Comparison of ENCODE assay signal across 10 cellular contexts in the genomic region with DNA sequence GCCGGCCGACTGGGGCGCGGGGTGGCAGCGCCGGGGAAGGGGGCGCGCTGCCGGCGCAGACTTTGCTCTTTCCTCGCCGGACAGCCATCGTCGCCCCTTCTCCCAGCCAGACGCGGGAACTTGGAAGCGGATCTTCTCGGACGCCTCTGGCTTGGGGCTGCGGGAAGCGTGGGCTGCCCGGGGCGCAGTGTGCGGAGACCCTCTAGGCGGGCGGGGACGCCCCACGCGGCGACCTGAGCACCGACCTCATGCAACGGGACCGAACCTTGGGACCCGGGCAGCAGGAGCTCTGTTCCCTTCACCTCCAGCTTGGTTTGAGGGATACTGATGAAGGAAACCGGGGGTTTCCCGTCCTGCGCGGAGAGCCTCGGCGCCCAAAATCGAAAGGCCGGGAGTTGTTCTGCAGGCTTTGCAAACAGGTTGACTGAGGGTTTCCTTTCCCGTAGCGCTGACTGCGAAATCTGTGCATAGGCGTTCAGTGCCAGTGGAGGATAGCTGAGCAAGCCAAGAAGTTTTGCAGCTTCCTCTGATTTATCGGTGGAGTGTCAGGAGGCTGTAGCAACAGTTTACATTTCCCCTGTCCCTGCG. TPM values are rescaled to one million over a fixed set of nuclear protein-coding genes. Genes with fewer than 3 reads are reported as not detected.
DNase-seq lines count a peak whose midpoint lies in the region; FAIRE-seq and TF ChIP-seq lines count a peak whose summit lies in the region.
"Had no signal": no experiment of that assay in that cellular context is flagged by ENCODE, and none has a peak within 500 bp of the region (broad histone marks: within the 10 kb centered on the region; RNA-seq: fewer than 3 reads in every experiment).

No MANE protein-coding gene starts in this region.

- dilution Hi-C loops in keratinocyte (cut with MboI; ENCODE audit: extremely low pct_ligation_motif_present, low sequenced_read_pairs), result no loop called here

- H3K9ac ChIP-seq in keratinocyte (ENCODE audit: control insufficient read depth, extremely low read depth, insufficient read depth, low read length), result no peak overlapping the region

- peaks cover 6% of the 10 kb centered on the region for H3K4me1 ChIP-seq in keratinocyte (ENCODE audit: control insufficient read depth, extremely low read depth, insufficient read depth, low read length)
- H3K4me1 ChIP-seq in suprapubic skin, result peaks cover 20% of the 10 kb centered on the region
- no peaks in the 10 kb centered on the region for H3K4me1 ChIP-seq in BE2C

- no peaks in the 10 kb centered on the region for H3K79me2 ChIP-seq in keratinocyte (ENCODE audit: control insufficient read depth, insufficient read depth, low read length)

- H3K9me3 ChIP-seq in keratinocyte (ENCODE audit: control insufficient read depth, low read depth, low read length) (no peaks in the 10 kb centered on the region), suprapubic skin (no peaks in the 10 kb centered on the region), BE2C (no peaks in the 10 kb centered on the region)

- TF ChIP-seq CTCF in keratinocyte (optimal IDR thresholded peaks at IDR 0.05 in 1 of 3, IDR thresholded peaks at IDR 0.05 in 1 of 3, conservative IDR thresholded peaks at IDR 0.05 in 1 of 3; ENCODE audit: extremely low read depth in 1 of 3, insufficient read depth in 2 of 3, low read length in 3 of 3), result no peak
- TF ChIP-seq CTCF in suprapubic skin (IDR thresholded peaks at IDR 0.05), result no peak
- no peak for TF ChIP-seq CTCF in BE2C (IDR thresholded peaks at IDR 0.05; ENCODE audit: low read depth, low read length)

- DNase-seq in NCI-H82 (lab: John Stamatoyannopoulos, UW) (peak; percentile 69), NCI-H82 treated with DMSO at 0.1 percent for 48 hours (lab: John Stamatoyannopoulos, UW; ENCODE audit: unreplicated experiment) (no peak), astrocyte of the hippocampus (ENCODE audit: low read depth, low spot score) (peak; percentile 26), keratinocyte (ENCODE audit: low read depth, low spot score) (no peak), suprapubic skin (ENCODE audit: low spot score in 2 of 2) (no peak), NCI-H2107 (lab: John Stamatoyannopoulos, UW) (no peak), GF-D8 (lab: John Stamatoyannopoulos, UW) (no peak), BE2C (no peak)
- DNase-seq: cerebellar nuclear complex had no signal

- peak overlapping the region; percentile 53 for H3K4me2 ChIP-seq in keratinocyte (ENCODE audit: control insufficient read depth, extremely low read depth, insufficient read depth, low read depth, low read length)

- H4K20me1 ChIP-seq in keratinocyte (ENCODE audit: control insufficient read depth, extremely low read depth, insufficient read depth, low read length), result no peaks in the 10 kb centered on the region

- H2AFZ ChIP-seq in keratinocyte (ENCODE audit: control insufficient read depth, low read length), result no peak overlapping the region

- no peak overlapping the region for H3K27ac ChIP-seq in keratinocyte (ENCODE audit: control insufficient read depth, insufficient read depth, low read length)
- no peak overlapping the region for H3K27ac ChIP-seq in suprapubic skin

- H3K4me3 ChIP-seq in keratinocyte (ENCODE audit: control insufficient read depth in 2 of 3, extremely low read depth in 1 of 3, insufficient read depth in 2 of 3, low read depth in 1 of 3, low read length in 3 of 3), result peak overlapping the region in 2 of 3 experiments; percentile 15 to 33
- peak overlapping the region; percentile 44 for H3K4me3 ChIP-seq in suprapubic skin
- H3K4me3 ChIP-seq in BE2C (ENCODE audit: low read depth, low read length), result no peak overlapping the region

- WGBS in suprapubic skin, result 0% methylated on average over 5 of the region's 48 CpGs

- TF ChIP-seq POLR2A in suprapubic skin (IDR thresholded peaks at IDR 0.05), result no peak

- no peak for TF ChIP-seq EP300 in suprapubic skin (IDR thresholded peaks at IDR 0.05)

- no peaks in the 10 kb centered on the region for H3K9me1 ChIP-seq in keratinocyte (ENCODE audit: control insufficient read depth, extremely low read depth, insufficient read depth, low read length)

- FAIRE-seq in keratinocyte (lab: Jason Lieb, UNC), result no peak

- H3K27me3 ChIP-seq in keratinocyte (ENCODE audit: control insufficient read depth, extremely low read depth, insufficient read depth, low read length), result peaks cover 35% of the 10 kb centered on the region
- H3K27me3 ChIP-seq in suprapubic skin, result peaks cover 45% of the 10 kb centered on the region
- H3K27me3 ChIP-seq in BE2C, result peaks cover 16% of the 10 kb centered on the region

- H3K36me3 ChIP-seq in keratinocyte (ENCODE audit: control insufficient read depth in 2 of 2, extremely low read depth in 1 of 2, insufficient read depth in 2 of 2, low read length in 2 of 2), result no peaks in the 10 kb centered on the region
- no peaks in the 10 kb centered on the region for H3K36me3 ChIP-seq in suprapubic skin
- H3K36me3 ChIP-seq in BE2C, result no peaks in the 10 kb centered on the region

RNA-seq across cellular contexts. Expression of gene THSD7B, which starts 0.5 kb away (rescaled TPM):
- polyA plus RNA-seq in keratinocyte, result 0.03 to 0.05 TPM (median 0.04 TPM) in 3 replicates
- not detected for polyA plus RNA-seq in keratinocyte (2011; ENCODE audit: low read depth)
- 0.03 and 0.05 TPM in 2 replicates for polyA plus RNA-seq in keratinocyte (2011; cell fraction: cytosol; rRNA removed)
- polyA plus RNA-seq in keratinocyte (2011; cell fraction: nucleus; rRNA removed), result 0.08 and 0.10 TPM in 2 replicates
- 0.02 and 0.03 TPM in 2 replicates for polyA plus RNA-seq in keratinocyte (2012; ENCODE audit: low replicate concordance)
- 0.03 to 0.13 TPM (median 0.07 TPM) in 3 replicates for polyA minus RNA-seq in keratinocyte
- polyA minus RNA-seq in keratinocyte (2011; cell fraction: cytosol; rRNA and poly(A)+ RNA removed), result not detected
- polyA minus RNA-seq in keratinocyte (2011; cell fraction: nucleus; rRNA and poly(A)+ RNA removed), result 0.21 and 0.39 TPM in 2 replicates
- total RNA-seq in suprapubic skin, result 1 to 10 TPM in 1 of 4 donors, under 1 TPM in 2, not detected in 1; 0.18 to 1.1 (median 0.34) TPM
- 0.74 TPM for polyA plus RNA-seq in BE2C (2012; ENCODE audit: insufficient read depth, insufficient read length, low read depth)
- polyA plus RNA-seq: IgD-negative memory B cell had no signal

Comparison
In these comparisons a context has a peak if more than half of its experiments do, and no peak if none do; other contexts are left out.
1. DNase-seq: peak in NCI-H82 (single experiment) and astrocyte of the hippocampus (single experiment); none in NCI-H82 treated with DMSO at 0.1 percent for 48 hours (single experiment), keratinocyte (single experiment), suprapubic skin (0 of 2), NCI-H2107 (single experiment), GF-D8 (single experiment) and BE2C (single experiment).